In the genomic region with DNA sequence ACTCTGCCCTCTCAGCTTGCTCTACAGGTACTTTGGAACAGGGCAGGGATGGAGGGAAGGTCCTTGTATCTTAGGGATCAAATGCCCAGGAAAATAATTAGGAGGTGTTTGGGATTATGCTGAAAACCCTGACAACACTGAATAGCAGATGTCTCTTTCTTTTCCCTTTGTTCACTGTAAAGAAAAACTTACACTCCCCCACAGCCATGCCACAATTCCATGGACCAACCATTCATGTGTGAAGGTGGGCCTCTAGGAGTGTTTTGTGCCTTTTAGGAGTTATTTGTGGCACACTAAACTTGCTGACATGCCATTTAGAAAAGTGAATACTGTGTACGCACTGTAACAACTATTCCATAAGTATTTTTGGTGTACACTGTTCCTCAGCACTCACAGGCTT, we compare ENCODE assay signal across 11 cellular contexts.
A peak's percentile ranks its signal among the peaks of the same experiment; 100 is the strongest.
DNase-seq lines count a peak whose midpoint lies in the region; ATAC-seq and TF ChIP-seq lines count a peak whose summit lies in the region.
"Had no signal": no experiment of that assay in that cellular context is flagged by ENCODE, and none has a peak within 500 bp of the region (broad histone marks: within the 10 kb centered on the region; RNA-seq: fewer than 3 reads in every experiment).

No MANE protein-coding gene starts in this region.

- H3K27me3 ChIP-seq in OCI-LY3 (ENCODE audit: low read depth, low read length): peaks cover 29% of the 10 kb centered on the region
- H3K27me3 ChIP-seq in psoas muscle (ENCODE audit: insufficient read depth in 3 of 3, low read length in 2 of 3): no peaks in the 10 kb centered on the region
- no peaks in the 10 kb centered on the region for H3K27me3 ChIP-seq in upper lobe of right lung

- POLR2A ChIA-PET in activated CD4-positive, alpha-beta T cell treated with anti-CD3 and anti-CD28 coated beads, Interleukin-2, amount 10 ng/mL, durations not matched to agents 7 days and 5 days (lab: Charles Lee): no interaction called here

- ATAC-seq in psoas muscle: no peak
- no peak for ATAC-seq in upper lobe of right lung
- no peak for ATAC-seq in GM19467 (IDR thresholded peaks at IDR 0.05; ENCODE audit: unreplicated experiment)

- no peak overlapping the region for H3K27ac Mint-ChIP-seq in activated CD4-positive, alpha-beta T cell treated with anti-CD3 and anti-CD28 coated beads, Interleukin-2, amount 10 ng/mL, durations not matched to agents 7 days and 5 days
- H3K27ac Mint-ChIP-seq: activated naive CD4-positive, alpha-beta T cell treated with anti-CD3 and anti-CD28 coated beads, Interleukin-2, amount 10 ng/mL, durations not matched to agents 7 days and 5 days had no signal

- no peaks in the 10 kb centered on the region for H3K79me2 ChIP-seq in OCI-LY3 (ENCODE audit: low read length)

- peak overlapping the region; percentile 91; the same call in 1 of the 2 replicates for H3K4me2 ChIP-seq in OCI-LY3 (ENCODE audit: low read length)

- H3K27ac ChIP-seq in OCI-LY3 (ENCODE audit: low read length): no peak overlapping the region
- peak overlapping the region; percentile 99 for H3K27ac ChIP-seq in psoas muscle
- H3K27ac ChIP-seq in upper lobe of right lung: no peak overlapping the region
- H3K27ac ChIP-seq: RWPE1 had no signal

- intact Hi-C loops in psoas muscle (cut with DNase I): loop anchor here (5.0 to 10.0 kb wide), 3 partner anchors 103 to 763 kb away; partner anchors contain the start of genes HOXA5 (in 1 of the 2) and HOXA6 (in 1 of the 2)
- intact Hi-C loops in upper lobe of right lung (cut with DNase I): no loop called here

- H3K4me1 ChIP-seq in OCI-LY3 (ENCODE audit: low read length): peaks cover 9% of the 10 kb centered on the region
- peaks cover 12% of the 10 kb centered on the region for H3K4me1 ChIP-seq in psoas muscle
- peaks cover 8% of the 10 kb centered on the region for H3K4me1 ChIP-seq in upper lobe of right lung

- H3K4me1 Mint-ChIP-seq in activated CD4-positive, alpha-beta T cell treated with anti-CD3 and anti-CD28 coated beads, Interleukin-2, amount 10 ng/mL, durations not matched to agents 7 days and 5 days: peaks cover 13% of the 10 kb centered on the region

- H3K9me3 ChIP-seq in OCI-LY3 (ENCODE audit: insufficient read depth, low read length): no peaks in the 10 kb centered on the region
- no peaks in the 10 kb centered on the region for H3K9me3 ChIP-seq in psoas muscle
- no peaks in the 10 kb centered on the region for H3K9me3 ChIP-seq in upper lobe of right lung

- 87 to 98% (median 87%) methylated on average over 1 of the region's 1 CpG for WGBS in psoas muscle, 3 donors

- H2AFZ ChIP-seq in OCI-LY3 (ENCODE audit: low read depth, low read length): no peak overlapping the region

- H4K20me1 ChIP-seq in OCI-LY3 (ENCODE audit: insufficient read depth, low read length): no peaks in the 10 kb centered on the region

- no peaks in the 10 kb centered on the region for H3K36me3 ChIP-seq in OCI-LY3 (replicated peaks; ENCODE audit: low read depth, low read length)
- H3K36me3 ChIP-seq in psoas muscle (ENCODE audit: insufficient read depth in 1 of 2, low read depth in 1 of 2): no peaks in the 10 kb centered on the region
- no peaks in the 10 kb centered on the region for H3K36me3 ChIP-seq in upper lobe of right lung

- no peaks in the 10 kb centered on the region for H3K9me3 Mint-ChIP-seq in activated CD4-positive, alpha-beta T cell treated with anti-CD3 and anti-CD28 coated beads, Interleukin-2, amount 10 ng/mL, durations not matched to agents 7 days and 5 days
- H3K9me3 Mint-ChIP-seq: activated naive CD4-positive, alpha-beta T cell treated with anti-CD3 and anti-CD28 coated beads, Interleukin-2, amount 10 ng/mL, durations not matched to agents 7 days and 5 days had no signal

- peaks cover 1% of the 10 kb centered on the region for H3K36me3 Mint-ChIP-seq in activated CD4-positive, alpha-beta T cell treated with anti-CD3 and anti-CD28 coated beads, Interleukin-2, amount 10 ng/mL, durations not matched to agents 7 days and 5 days (ENCODE audit: low read depth)
- H3K36me3 Mint-ChIP-seq: activated naive CD4-positive, alpha-beta T cell treated with anti-CD3 and anti-CD28 coated beads, Interleukin-2, amount 10 ng/mL, durations not matched to agents 7 days and 5 days had no signal

- peak overlapping the region; percentile 80 for H3K4me3 Mint-ChIP-seq in activated CD4-positive, alpha-beta T cell treated with anti-CD3 and anti-CD28 coated beads, Interleukin-2, amount 10 ng/mL, durations not matched to agents 7 days and 5 days

- TF ChIP-seq CTCF in OCI-LY3 (IDR thresholded peaks at IDR 0.05; ENCODE audit: low read depth, low read length) (no peak), epithelial cell of proximal tubule (conservative IDR thresholded peaks at IDR 0.05; ENCODE audit: low read depth, low read length) (no peak), psoas muscle (IDR thresholded peaks at IDR 0.05) (no peak), upper lobe of right lung (IDR thresholded peaks at IDR 0.05) (no peak)

- peaks cover 50% of the 10 kb centered on the region for H3K27me3 Mint-ChIP-seq in activated CD4-positive, alpha-beta T cell treated with anti-CD3 and anti-CD28 coated beads, Interleukin-2, amount 10 ng/mL, durations not matched to agents 7 days and 5 days

- H3K4me3 ChIP-seq in OCI-LY3 (ENCODE audit: low read length) (peak overlapping the region; percentile 85; the same call in 1 of the 2 replicates), epithelial cell of proximal tubule (ENCODE audit: low read depth, low read length) (peak overlapping the region; percentile 6), psoas muscle (peak overlapping the region; percentile 89), upper lobe of right lung (no peak overlapping the region)

- H3K9ac ChIP-seq in OCI-LY3 (ENCODE audit: low read length): no peak overlapping the region

- CTCF ChIA-PET in activated CD4-positive, alpha-beta T cell treated with anti-CD3 and anti-CD28 coated beads, Interleukin-2, amount 10 ng/mL, durations not matched to agents 7 days and 5 days (lab: Charles Lee): interaction anchor here (1.3 kb wide), 1 partner anchor 11 kb away, joined by 4 read pairs; no protein-coding TSS in a partner anchor

- no peak for DNase-seq in activated CD4-positive, alpha-beta T cell treated with anti-CD3 and anti-CD28 coated beads, Interleukin-2, amount 10 ng/mL, durations not matched to agents 7 days and 5 days
- DNase-seq in activated CD4-positive, alpha-beta T cell treated with anti-CD3 and anti-CD28 coated beads, Interleukin-2, amount 50 U/mL, for 48 hours: no peak
- DNase-seq in epithelial cell of proximal tubule (ENCODE audit: low read depth): no peak
- DNase-seq in psoas muscle: no peak
- DNase-seq in activated CD8-positive, alpha-beta memory T cell treated with anti-CD3 and anti-CD28 coated beads for 24 hours: no peak
- DNase-seq in upper lobe of right lung: no peak
- DNase-seq: activated naive CD4-positive, alpha-beta T cell treated with anti-CD3 and anti-CD28 coated beads, Interleukin-2, amount 10 ng/mL, durations not matched to agents 7 days and 5 days; stimulated activated CD4-positive, alpha-beta T cell treated with anti-CD3 and anti-CD28 coated beads, Interleukin-4, amount 100 ng/mL, for 1 hour had no signal
